In the genomic region with DNA sequence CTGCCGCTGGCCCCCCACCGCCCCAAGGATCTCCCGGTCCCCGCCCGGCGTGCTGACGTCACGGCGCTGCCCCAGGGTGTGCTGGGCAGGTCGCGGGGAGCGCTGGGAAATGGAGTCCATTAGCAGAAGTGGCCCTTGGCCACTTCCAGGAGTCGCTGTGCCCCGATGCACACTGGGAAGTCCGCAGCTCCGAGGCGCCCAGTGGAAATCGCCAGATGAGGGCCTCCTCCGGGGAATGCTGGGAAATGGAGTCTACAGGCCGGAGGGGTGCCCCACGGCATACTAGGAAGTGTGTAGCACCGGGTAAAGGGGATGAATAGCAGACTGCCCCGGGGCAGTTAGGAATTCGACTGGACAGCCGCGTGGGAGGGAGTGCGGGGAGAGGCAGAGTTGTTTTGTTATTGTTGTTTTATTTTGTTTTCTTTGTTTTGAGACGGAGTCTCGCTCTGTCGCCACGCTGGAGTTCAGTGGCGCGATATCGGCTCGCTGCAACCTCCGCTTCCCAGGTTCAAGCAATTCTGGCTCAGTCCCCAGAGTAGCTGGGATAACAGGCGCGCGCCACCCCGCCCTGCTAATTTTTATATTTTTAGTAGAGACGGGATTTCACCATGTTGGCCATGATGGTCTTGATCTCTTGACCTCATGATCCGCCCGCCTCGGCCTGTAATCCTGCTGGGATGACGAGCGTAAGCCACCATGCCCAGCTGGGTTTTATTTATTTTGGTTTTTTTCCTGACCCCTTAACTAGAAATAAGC, we compare ENCODE assay signal across 8 cellular contexts. TPM values are rescaled to one million over a fixed set of nuclear protein-coding genes. Genes with fewer than 3 reads are reported as not detected.
DNase-seq lines count a peak whose midpoint lies in the region; ATAC-seq, FAIRE-seq and TF ChIP-seq lines count a peak whose summit lies in the region.

A gene (minus strand): TSS at position 2 of the 756 bp plus-strand sequence. CDS start 94 bp downstream, outside the sequence.

- no peak for FAIRE-seq in kidney (lab: Jason Lieb, UNC)

- peak within 1 kb of the TSS; percentile 79 to 89 for H3K27ac ChIP-seq in kidney (ENCODE audit: low read depth in 2 of 2, low read length in 2 of 2)

- peak within 1 kb of the TSS; percentile 96 for H3K4me3 Mint-ChIP-seq in chondrocyte (ENCODE audit: unreplicated experiment)

- H3K9ac ChIP-seq in kidney (ENCODE audit: low read length in 2 of 2), result peak within 1 kb of the TSS; percentile 89 to 93

- H3K9me3 ChIP-seq in kidney (ENCODE audit: control insufficient read depth in 1 of 2, low read length in 2 of 2), result no peaks in the 10 kb centered on the region

- peak within 1 kb of the TSS; percentile 99 for H3K27ac Mint-ChIP-seq in chondrocyte (ENCODE audit: unreplicated experiment)

- ATAC-seq in HG03439 (IDR thresholded peaks at IDR 0.05; ENCODE audit: unreplicated experiment), result peak; percentile 92

- TF ChIP-seq CTCF in chondrocyte (IDR thresholded peaks at IDR 0.05), result peak; percentile 20
- no peak for TF ChIP-seq CTCF in kidney (IDR thresholded peaks at IDR 0.05; ENCODE audit: borderline replicate concordance, extremely low read depth, insufficient read depth)

- H3K27me3 Mint-ChIP-seq in chondrocyte (ENCODE audit: low read depth), result peaks cover 4% of the 10 kb centered on the region

- peak; percentile 71 for TF ChIP-seq POLR2A in GM19193 (IDR thresholded peaks at IDR 0.05; ENCODE audit: extremely low read depth, insufficient read depth, insufficient read length)

- peak within 1 kb of the TSS; percentile 77 to 94 for H3K4me3 ChIP-seq in kidney (ENCODE audit: low read length in 2 of 2)

- H3K4me1 Mint-ChIP-seq in chondrocyte (ENCODE audit: low read depth), result peaks cover 38% of the 10 kb centered on the region

- peaks cover 0 to 24% of the 10 kb centered on the region in 2 donors for H3K4me1 ChIP-seq in kidney (ENCODE audit: control insufficient read depth in 1 of 2, insufficient read depth in 1 of 2, low read depth in 1 of 2, low read length in 2 of 2)

- H3K36me3 ChIP-seq in kidney (ENCODE audit: control insufficient read depth in 1 of 2, insufficient read depth in 2 of 2, low read length in 2 of 2), result no peaks in the 10 kb centered on the region

- H3K9me3 Mint-ChIP-seq in chondrocyte (ENCODE audit: low read depth), result no peaks in the 10 kb centered on the region

- intact Hi-C loops in kidney (cut with DNase I), result no loop called here

- peak; percentile 99 for DNase-seq in AG20443 (ENCODE audit: low spot score)
- peak; percentile 95 for DNase-seq in NCI-H510A treated with DMSO at 0.1 percent for 48 hours (lab: John Stamatoyannopoulos, UW)
- DNase-seq in activated CD4-positive, alpha-beta T cell treated with anti-CD3 and anti-CD28 coated beads for 24 hours (ENCODE audit: low read depth in 2 of 2), result peak; percentile 96
- DNase-seq in chondrocyte (ENCODE audit: low spot score), result peak; percentile 99
- peak; percentile 100 for DNase-seq in kidney
- DNase-seq in stimulated activated CD4-positive, alpha-beta T cell treated with anti-CD3 and anti-CD28 coated beads, Interleukin-15, amount 100 ng/mL, for 24 hours, result peak; percentile 98

- H3K36me3 Mint-ChIP-seq in chondrocyte (ENCODE audit: low read depth), result no peaks in the 10 kb centered on the region

RNA-seq across cellular contexts. Expression of the gene that starts here (rescaled TPM):
- total RNA-seq in chondrocyte (86.1 to 111 TPM (median 103 TPM) in 3 replicates), kidney (146 TPM)
- polyA plus RNA-seq in kidney (ENCODE audit: insufficient read depth, low read depth, low replicate concordance), result 89.0 TPM

Comparison
In these comparisons a context has a peak if more than half of its experiments do, and no peak if none do; other contexts are left out.
1. Peak in every context shown above with its lines: DNase-seq, ATAC-seq, H3K4me3 ChIP-seq and H3K27ac ChIP-seq.